In the genomic region with DNA sequence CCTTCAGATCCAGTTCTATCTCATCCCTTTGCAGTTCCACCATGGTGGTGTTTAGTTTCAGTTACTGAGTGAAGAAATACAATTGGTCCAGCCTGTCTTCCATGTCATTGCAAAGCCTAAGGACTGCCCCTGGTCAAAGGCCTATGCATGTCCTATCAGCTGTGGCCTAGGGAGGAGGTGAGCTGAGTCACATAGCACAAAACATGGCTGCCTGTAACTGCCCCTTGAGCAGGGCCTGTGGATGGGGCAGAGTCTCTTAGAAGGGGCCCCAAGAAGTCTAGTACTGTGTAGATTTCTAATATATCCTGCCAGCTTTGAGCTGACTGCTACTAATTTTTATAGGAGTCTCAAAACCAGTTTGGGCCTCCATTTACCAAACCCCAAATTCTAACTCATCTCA, we compare ENCODE assay signal across 28 cellular contexts.
"Had no signal": no experiment of that assay in that cellular context is flagged by ENCODE, and none has a peak within 500 bp of the region (broad histone marks: within the 10 kb centered on the region; RNA-seq: fewer than 3 reads in every experiment).

No MANE protein-coding gene starts in this region.

- H3K36me3 Mint-ChIP-seq: memory B cell; mesothelial cell of epicardium; naive B cell; natural killer cell treated with Interleukin-12 subunit alpha and Interleukin-12 subunit beta and Interleukin-15 and Interleukin-18, amount 100 ng/mL, for 72 hours; stimulated activated effector memory CD8-positive, alpha-beta T cell treated with anti-CD3 and anti-CD28 coated beads, Interleukin-12 subunit alpha, Interleukin-12 subunit beta, amount 100 ng/mL, for 72 hours; type B pancreatic cell had no signal

- H3K9me3 ChIP-seq: lower lobe of right lung, mucosa of descending colon, prostate gland, sigmoid colon, testis, tibial artery had no signal

- H3K36me3 ChIP-seq: lower lobe of right lung, prostate gland, sigmoid colon, tibial artery had no signal

- H3K27ac ChIP-seq: lower lobe of right lung, prostate gland, sigmoid colon, testis, tibial artery had no signal

- H3K4me1 ChIP-seq: prostate gland, sigmoid colon, testis had no signal

- H3K4me3 ChIP-seq: lower lobe of right lung, mucosa of descending colon, prostate gland, sigmoid colon, testis, tibial artery had no signal

- H3K27me3 ChIP-seq: sigmoid colon, testis, tibial artery had no signal

- H3K27ac Mint-ChIP-seq: effector memory CD8-positive, alpha-beta T cell; memory B cell; mesothelial cell of epicardium; natural killer cell treated with Interleukin-12 subunit alpha and Interleukin-12 subunit beta and Interleukin-15 and Interleukin-18, amount 100 ng/mL, for 72 hours; stimulated activated effector memory CD8-positive, alpha-beta T cell treated with anti-CD3 and anti-CD28 coated beads, Interleukin-12 subunit alpha, Interleukin-12 subunit beta, amount 100 ng/mL, for 72 hours; type B pancreatic cell had no signal

- DNase-seq: cortex of kidney; effector memory CD8-positive, alpha-beta T cell; erythroblast; head of caudate nucleus; left ventricle myocardium superior; lower lobe of right lung; mucosa of descending colon; naive B cell; nucleus accumbens; right cardiac atrium; sigmoid colon; stimulated activated CD4-positive, alpha-beta T cell treated with anti-CD3 and anti-CD28 coated beads, Interleukin-2, amount 100 ng/mL, for 24 hours; stimulated activated CD4-positive, alpha-beta T cell treated with anti-CD3 and anti-CD28 coated beads, Interleukin-4, amount 100 ng/mL, for 24 hours; stimulated activated naive CD8-positive, alpha-beta T cell treated with anti-CD3 and anti-CD28 coated beads, Interleukin-15, Interleukin-2, amounts not matched to agents 100 U/mL and 50 U/mL, for 24 hours; substantia nigra; testis; tibial artery had no signal

- H3K4me1 Mint-ChIP-seq: memory B cell, naive B cell, neural crest cell had no signal

- FAIRE-seq: endometrium, frontal cortex, keratinocyte, urothelium cell line had no signal

- H3K4me3 Mint-ChIP-seq: effector memory CD8-positive, alpha-beta T cell; memory B cell; mesothelial cell of epicardium; naive B cell; natural killer cell treated with Interleukin-12 subunit alpha and Interleukin-12 subunit beta and Interleukin-15 and Interleukin-18, amount 100 ng/mL, for 72 hours; neural crest cell; stimulated activated effector memory CD8-positive, alpha-beta T cell treated with anti-CD3 and anti-CD28 coated beads, Interleukin-12 subunit alpha, Interleukin-12 subunit beta, amount 100 ng/mL, for 72 hours; type B pancreatic cell had no signal

- ATAC-seq: effector memory CD8-positive, alpha-beta T cell; left ventricle myocardium superior; lower lobe of right lung; mucosa of descending colon; natural killer cell treated with Interleukin-12 subunit alpha and Interleukin-12 subunit beta and Interleukin-15 and Interleukin-18, amount 100 ng/mL, for 72 hours; right cardiac atrium; stimulated activated effector memory CD8-positive, alpha-beta T cell treated with anti-CD3 and anti-CD28 coated beads, Interleukin-12 subunit alpha, Interleukin-12 subunit beta, amount 100 ng/mL, for 72 hours; stimulated activated naive CD8-positive, alpha-beta T cell treated with anti-CD3 and anti-CD28 coated beads, Interleukin-15, Interleukin-2, amounts not matched to agents 100 U/mL and 50 U/mL, for 24 hours had no signal

- H3K27me3 Mint-ChIP-seq: effector memory CD8-positive, alpha-beta T cell; naive B cell had no signal

- H3K9me3 Mint-ChIP-seq: effector memory CD8-positive, alpha-beta T cell; naive B cell; natural killer cell treated with Interleukin-12 subunit alpha and Interleukin-12 subunit beta and Interleukin-15 and Interleukin-18, amount 100 ng/mL, for 72 hours; neural crest cell; stimulated activated effector memory CD8-positive, alpha-beta T cell treated with anti-CD3 and anti-CD28 coated beads, Interleukin-12 subunit alpha, Interleukin-12 subunit beta, amount 100 ng/mL, for 72 hours had no signal
